8 cellular contexts compared by ENCODE assay signal in genomic region chr6:27478141-27478705, GRCh38. TPM values are rescaled to one million over a fixed set of nuclear protein-coding genes. Genes with fewer than 3 reads are reported as not detected.
A peak's percentile ranks its signal among the peaks of the same experiment; 100 is the strongest.
DNase-seq lines count a peak whose midpoint lies in the region; ATAC-seq, FAIRE-seq and TF ChIP-seq lines count a peak whose summit lies in the region.

No MANE protein-coding gene starts in this region.

- WGBS in tibial nerve, 2 donors, result 20 to 21% methylated on average over 12 of the region's 12 CpGs

- DNase-seq in AG08396 (ENCODE audit: low spot score) (peak; percentile 13), keratinocyte (ENCODE audit: low read depth, low spot score) (no peak), tibial nerve (ENCODE audit: low spot score in 2 of 2) (no peak), HT-29 (ENCODE audit: low spot score) (no peak)
- DNase-seq in activated CD8-positive, alpha-beta T cell treated with anti-CD3 and anti-CD28 coated beads, Interleukin-2, amount 10 ng/mL, durations not matched to agents 7 days and 5 days, result peak; percentile 35

- POLR2A ChIA-PET in activated CD8-positive, alpha-beta T cell treated with anti-CD3 and anti-CD28 coated beads, Interleukin-2, amount 10 ng/mL, durations not matched to agents 7 days and 5 days (lab: Charles Lee), result interaction anchor here (0.6 to 1.8 kb wide), 6 partner anchors 24 to 359 kb away, joined by 3 to 10 read pairs (median 5); a partner anchor contains a TSS

- ATAC-seq in GM19372 (IDR thresholded peaks at IDR 0.05; ENCODE audit: low read depth, unreplicated experiment) (peak; percentile 17), HG03432 (IDR thresholded peaks at IDR 0.05; ENCODE audit: unreplicated experiment) (peak; percentile 27), GM21619 (IDR thresholded peaks at IDR 0.05; ENCODE audit: unreplicated experiment) (no peak)
- ATAC-seq in activated CD8-positive, alpha-beta T cell treated with anti-CD3 and anti-CD28 coated beads, Interleukin-2, amount 10 ng/mL, durations not matched to agents 7 days and 5 days, result peak; percentile 22

- H3K4me3 Mint-ChIP-seq in activated CD8-positive, alpha-beta T cell treated with anti-CD3 and anti-CD28 coated beads, Interleukin-2, amount 10 ng/mL, durations not matched to agents 7 days and 5 days, result no peak overlapping the region

- H3K36me3 ChIP-seq in keratinocyte (ENCODE audit: control insufficient read depth in 2 of 2, extremely low read depth in 1 of 2, insufficient read depth in 2 of 2, low read length in 2 of 2), result no peaks in the 10 kb centered on the region
- no peaks in the 10 kb centered on the region for H3K36me3 ChIP-seq in tibial nerve

- peak overlapping the region; percentile 71 for H2AFZ ChIP-seq in keratinocyte (ENCODE audit: control insufficient read depth, low read length)

- H3K4me3 ChIP-seq in keratinocyte (ENCODE audit: control insufficient read depth in 2 of 3, extremely low read depth in 1 of 3, insufficient read depth in 2 of 3, low read depth in 1 of 3, low read length in 3 of 3) (peak overlapping the region; percentile 9 to 95 (median 76)), tibial nerve (peak overlapping the region; percentile 56 to 74 (median 68))

- H3K9ac ChIP-seq in keratinocyte (ENCODE audit: control insufficient read depth, extremely low read depth, insufficient read depth, low read length), result peak overlapping the region; percentile 89

- FAIRE-seq in keratinocyte (lab: Jason Lieb, UNC), result peak; percentile 5

- CTCF ChIA-PET in activated CD8-positive, alpha-beta T cell treated with anti-CD3 and anti-CD28 coated beads, Interleukin-2, amount 10 ng/mL, durations not matched to agents 7 days and 5 days (lab: Charles Lee), result interaction anchor here (1.2 kb wide), 1 partner anchor 276 kb away, joined by 3 read pairs; no protein-coding TSS in a partner anchor

- H3K27me3 ChIP-seq in keratinocyte (ENCODE audit: control insufficient read depth, extremely low read depth, insufficient read depth, low read length), result no peaks in the 10 kb centered on the region
- no peaks in the 10 kb centered on the region for H3K27me3 ChIP-seq in tibial nerve

- H4K20me1 ChIP-seq in keratinocyte (ENCODE audit: control insufficient read depth, extremely low read depth, insufficient read depth, low read length), result no peaks in the 10 kb centered on the region

- H3K9me1 ChIP-seq in keratinocyte (ENCODE audit: control insufficient read depth, extremely low read depth, insufficient read depth, low read length), result peaks cover 3% of the 10 kb centered on the region

- no peaks in the 10 kb centered on the region for H3K79me2 ChIP-seq in keratinocyte (ENCODE audit: control insufficient read depth, insufficient read depth, low read length)

- H3K9me3 ChIP-seq in keratinocyte (ENCODE audit: control insufficient read depth, low read depth, low read length) (no peaks in the 10 kb centered on the region), tibial nerve (no peaks in the 10 kb centered on the region)

- dilution Hi-C loops in keratinocyte (cut with MboI; ENCODE audit: extremely low pct_ligation_motif_present, low sequenced_read_pairs), result no loop called here

- no peak overlapping the region for H3K27ac Mint-ChIP-seq in activated CD8-positive, alpha-beta T cell treated with anti-CD3 and anti-CD28 coated beads, Interleukin-2, amount 10 ng/mL, durations not matched to agents 7 days and 5 days

- H3K4me2 ChIP-seq in keratinocyte (ENCODE audit: control insufficient read depth, extremely low read depth, insufficient read depth, low read depth, low read length), result peak overlapping the region; percentile 98

- peaks cover 2% of the 10 kb centered on the region for H3K4me1 Mint-ChIP-seq in activated CD8-positive, alpha-beta T cell treated with anti-CD3 and anti-CD28 coated beads, Interleukin-2, amount 10 ng/mL, durations not matched to agents 7 days and 5 days (ENCODE audit: low read depth)

- H3K27me3 Mint-ChIP-seq in activated CD8-positive, alpha-beta T cell treated with anti-CD3 and anti-CD28 coated beads, Interleukin-2, amount 10 ng/mL, durations not matched to agents 7 days and 5 days (ENCODE audit: low read depth), result peaks cover 4% of the 10 kb centered on the region

- no peak overlapping the region for H3K27ac ChIP-seq in keratinocyte (ENCODE audit: control insufficient read depth, insufficient read depth, low read length)
- H3K27ac ChIP-seq in tibial nerve, result peak overlapping the region; percentile 88 to 97 (median 97)

- no peaks in the 10 kb centered on the region for H3K36me3 Mint-ChIP-seq in activated CD8-positive, alpha-beta T cell treated with anti-CD3 and anti-CD28 coated beads, Interleukin-2, amount 10 ng/mL, durations not matched to agents 7 days and 5 days (ENCODE audit: low read depth)

- TF ChIP-seq POLR2A in tibial nerve (IDR thresholded peaks at IDR 0.05), result no peak

- TF ChIP-seq CTCF in keratinocyte (optimal IDR thresholded peaks at IDR 0.05 in 1 of 3, IDR thresholded peaks at IDR 0.05 in 1 of 3, conservative IDR thresholded peaks at IDR 0.05 in 1 of 3; ENCODE audit: extremely low read depth in 1 of 3, insufficient read depth in 2 of 3, low read length in 3 of 3) (no peak), tibial nerve (IDR thresholded peaks at IDR 0.05) (no peak)

- H3K9me3 Mint-ChIP-seq in activated CD8-positive, alpha-beta T cell treated with anti-CD3 and anti-CD28 coated beads, Interleukin-2, amount 10 ng/mL, durations not matched to agents 7 days and 5 days (ENCODE audit: insufficient read depth), result no peaks in the 10 kb centered on the region

- TF ChIP-seq EP300 in tibial nerve (IDR thresholded peaks at IDR 0.05), result no peak

- H3K4me1 ChIP-seq in keratinocyte (ENCODE audit: control insufficient read depth, extremely low read depth, insufficient read depth, low read length), result peaks cover 13% of the 10 kb centered on the region
- H3K4me1 ChIP-seq in tibial nerve, result peaks cover 0 to 20% (median 8%) of the 10 kb centered on the region in 4 donors

RNA-seq across cellular contexts. Expression of gene ZNF184, which starts 5.3 kb away (rescaled TPM):
- total RNA-seq in activated CD8-positive, alpha-beta T cell treated with anti-CD3 and anti-CD28 coated beads, Interleukin-2, amount 10 ng/mL, durations not matched to agents 7 days and 5 days, result 10 to 100 TPM; 11.6 to 12.3 TPM
- 2.3 to 4.3 TPM (median 3.1 TPM) in 3 replicates for polyA plus RNA-seq in keratinocyte
- polyA plus RNA-seq in keratinocyte (2011; ENCODE audit: low read depth), result 2.8 TPM
- polyA plus RNA-seq in keratinocyte (2011; cell fraction: cytosol; rRNA removed), result 1.5 and 3.6 TPM in 2 replicates
- polyA plus RNA-seq in keratinocyte (2011; cell fraction: nucleus; rRNA removed), result 3.0 and 4.2 TPM in 2 replicates
- 1.9 and 3.9 TPM in 2 replicates for polyA plus RNA-seq in keratinocyte (2012; ENCODE audit: low replicate concordance)
- 1.7 to 4.2 TPM (median 3.7 TPM) in 3 replicates for polyA minus RNA-seq in keratinocyte
- polyA minus RNA-seq in keratinocyte (2011; cell fraction: cytosol; rRNA and poly(A)+ RNA removed), result 3.6 TPM
- 2.3 and 5.4 TPM in 2 replicates for polyA minus RNA-seq in keratinocyte (2011; cell fraction: nucleus; rRNA and poly(A)+ RNA removed)
- total RNA-seq in tibial nerve, result 10 to 100 TPM in 2 of 4 donors, 1 to 10 TPM in 2; 6.1 to 10.7 (median 8.9) TPM
- 2.5 and 3.1 TPM in 2 replicates for total RNA-seq in HT-29 (2014; rRNA removed; shearing (Covaris generic))

Comparison
In these comparisons a context has a peak if more than half of its experiments do, and no peak if none do; other contexts are left out.
1. DNase-seq: peak in AG08396 (single experiment) and activated CD8-positive, alpha-beta T cell treated with anti-CD3 and anti-CD28 coated beads, Interleukin-2, amount 10 ng/mL, durations not matched to agents 7 days and 5 days (single experiment); none in keratinocyte (single experiment), tibial nerve (0 of 2) and HT-29 (single experiment).